In genomic region chr2:188975497-188976102, GRCh38 we compare ENCODE assay signal across 9 cellular contexts. TPM values are rescaled to one million over a fixed set of nuclear protein-coding genes. Genes with fewer than 3 reads are reported as not detected.
DNase-seq lines count a peak whose midpoint lies in the region; ATAC-seq and TF ChIP-seq lines count a peak whose summit lies in the region.
"Had no signal": no experiment of that assay in that cellular context is flagged by ENCODE, and none has a peak within 500 bp of the region (broad histone marks: within the 10 kb centered on the region; RNA-seq: fewer than 3 reads in every experiment).

No MANE protein-coding gene starts in this region.

- no peaks in the 10 kb centered on the region for H3K4me1 ChIP-seq in GM23338 (ENCODE audit: insufficient read depth)

- H3K27ac Mint-ChIP-seq in GM23338 (no peak overlapping the region), brain (peak overlapping the region in 3 of 5 experiments; percentile 46 to 96 (median 65))

- H3K4me1 Mint-ChIP-seq in GM23338 (peaks cover 5% of the 10 kb centered on the region; the same call in 2 of the 3 replicates), brain (peaks cover 19% of the 10 kb centered on the region)

- no peak overlapping the region for H3K4me2 ChIP-seq in GM23338

- H3K9me2 ChIP-seq in GM23338 (ENCODE audit: insufficient read depth): no peaks in the 10 kb centered on the region

- H4K20me1 ChIP-seq in GM23338 (replicated peaks; ENCODE audit: insufficient read depth): no peaks in the 10 kb centered on the region

- no peaks in the 10 kb centered on the region for H3K9me3 Mint-ChIP-seq in GM23338
- H3K9me3 Mint-ChIP-seq in brain: peaks cover 0 to 3% (median 0%) of the 10 kb centered on the region in 5 experiments

- H3F3A ChIP-seq in GM23338 (replicated peaks; ENCODE audit: low read depth): no peaks in the 10 kb centered on the region

- no peak overlapping the region for H3K4me3 ChIP-seq in GM23338

- H3K27ac ChIP-seq in GM23338 (ENCODE audit: low read depth): no peak overlapping the region

- H3K36me3 ChIP-seq in GM23338 (ENCODE audit: insufficient read depth): no peaks in the 10 kb centered on the region

- no peaks in the 10 kb centered on the region for H3K79me2 ChIP-seq in GM23338 (replicated peaks; ENCODE audit: insufficient read depth)

- no peaks in the 10 kb centered on the region for H3K27me3 Mint-ChIP-seq in GM23338 (ENCODE audit: insufficient read depth, low read depth, poor library complexity)
- H3K27me3 Mint-ChIP-seq in brain: peaks cover 4% of the 10 kb centered on the region

- H3K27me3 ChIP-seq in GM23338 (ENCODE audit: insufficient read depth): no peaks in the 10 kb centered on the region

- H3K36me3 Mint-ChIP-seq in GM23338 (ENCODE audit: low read depth): no peaks in the 10 kb centered on the region
- H3K36me3 Mint-ChIP-seq in brain: peaks cover 3% of the 10 kb centered on the region

- H3K4me3 Mint-ChIP-seq in GM23338 (no peak overlapping the region), brain (peak overlapping the region in 3 of 5 experiments; percentile 76 to 94 (median 86))

- DNase-seq in GM23338 (ENCODE audit: low spot score) (peak; percentile 28), left lobe of liver (ENCODE audit: low spot score) (no peak), smooth muscle cell of the brain vasculature (ENCODE audit: low read depth, low spot score) (peak; percentile 83), NCI-H345 (lab: John Stamatoyannopoulos, UW) (no peak), medulla oblongata (ENCODE audit: extremely low spot score) (no peak)
- DNase-seq: NCI-H1417 had no signal

- H2AFZ ChIP-seq in GM23338: peak overlapping the region; percentile 49

- TF ChIP-seq CTCF in GM23338 (conservative IDR thresholded peaks at IDR 0.05; ENCODE audit: low read depth in 2 of 2) (no peak), brain (conservative IDR thresholded peaks at IDR 0.05) (no peak)

- ATAC-seq in GM23338: peak; percentile 89
- ATAC-seq in left lobe of liver: peak; percentile 49
- no peak for ATAC-seq in HG02759 (IDR thresholded peaks at IDR 0.05; ENCODE audit: unreplicated experiment)
- ATAC-seq in HG02870 (IDR thresholded peaks at IDR 0.05; ENCODE audit: unreplicated experiment): no peak

TF ChIP-seq in GM23338, 12 proteins besides CTCF, POLR2A, EP300 and RAD21 (continues in another document):
- TF ChIP-seq JUNB (IDR thresholded peaks at IDR 0.05; ENCODE audit: unreplicated experiment) (no peak), ZNF114 (CRISPR knock-in tag; IDR thresholded peaks at IDR 0.05) (no peak), CREB1 (CRISPR knock-in tag; IDR thresholded peaks at IDR 0.05; ENCODE audit: low read depth) (no peak), ZNF462 (CRISPR knock-in tag; IDR thresholded peaks at IDR 0.05) (no peak), ETS1 (IDR thresholded peaks at IDR 0.05) (no peak), EZH2 (IDR thresholded peaks at IDR 0.05; ENCODE audit: low read depth, unreplicated experiment) (no peak), POLR2AphosphoS5 (IDR thresholded peaks at IDR 0.05; ENCODE audit: low read depth) (no peak), NANOG (IDR thresholded peaks at IDR 0.05; ENCODE audit: borderline replicate concordance) (no peak), STAT1 (IDR thresholded peaks at IDR 0.05; ENCODE audit: unreplicated experiment) (no peak)
- TF ChIP-seq, protein P1, sequence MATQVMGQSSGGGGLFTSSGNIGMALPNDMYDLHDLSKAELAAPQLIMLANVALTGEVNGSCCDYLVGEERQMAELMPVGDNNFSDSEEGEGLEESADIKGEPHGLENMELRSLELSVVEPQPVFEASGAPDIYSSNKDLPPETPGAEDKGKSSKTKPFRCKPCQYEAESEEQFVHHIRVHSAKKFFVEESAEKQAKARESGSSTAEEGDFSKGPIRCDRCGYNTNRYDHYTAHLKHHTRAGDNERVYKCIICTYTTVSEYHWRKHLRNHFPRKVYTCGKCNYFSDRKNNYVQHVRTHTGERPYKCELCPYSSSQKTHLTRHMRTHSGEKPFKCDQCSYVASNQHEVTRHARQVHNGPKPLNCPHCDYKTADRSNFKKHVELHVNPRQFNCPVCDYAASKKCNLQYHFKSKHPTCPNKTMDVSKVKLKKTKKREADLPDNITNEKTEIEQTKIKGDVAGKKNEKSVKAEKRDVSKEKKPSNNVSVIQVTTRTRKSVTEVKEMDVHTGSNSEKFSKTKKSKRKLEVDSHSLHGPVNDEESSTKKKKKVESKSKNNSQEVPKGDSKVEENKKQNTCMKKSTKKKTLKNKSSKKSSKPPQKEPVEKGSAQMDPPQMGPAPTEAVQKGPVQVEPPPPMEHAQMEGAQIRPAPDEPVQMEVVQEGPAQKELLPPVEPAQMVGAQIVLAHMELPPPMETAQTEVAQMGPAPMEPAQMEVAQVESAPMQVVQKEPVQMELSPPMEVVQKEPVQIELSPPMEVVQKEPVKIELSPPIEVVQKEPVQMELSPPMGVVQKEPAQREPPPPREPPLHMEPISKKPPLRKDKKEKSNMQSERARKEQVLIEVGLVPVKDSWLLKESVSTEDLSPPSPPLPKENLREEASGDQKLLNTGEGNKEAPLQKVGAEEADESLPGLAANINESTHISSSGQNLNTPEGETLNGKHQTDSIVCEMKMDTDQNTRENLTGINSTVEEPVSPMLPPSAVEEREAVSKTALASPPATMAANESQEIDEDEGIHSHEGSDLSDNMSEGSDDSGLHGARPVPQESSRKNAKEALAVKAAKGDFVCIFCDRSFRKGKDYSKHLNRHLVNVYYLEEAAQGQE (IDR thresholded peaks at IDR 0.05; ENCODE audit: unreplicated experiment): no peak

RNA-seq across cellular contexts. Expression of gene COL3A1, which starts 1.4 kb away (rescaled TPM):
- 0.17 TPM in 1 of 2 replicates, not detected in the other for total RNA-seq in GM23338 (2014; rRNA removed; shearing (Covaris generic))
- polyA plus RNA-seq in GM23338 (2016; fragmentation: Nextera tagmentation; extraction: Ambion mirVana) (0.31 TPM in 2 replicates), brain (ENCODE audit: insufficient read depth, low read depth, low replicate concordance) (13.5 TPM)
- total RNA-seq in left lobe of liver: 21.6 TPM

Comparison
In these comparisons a context has a peak if more than half of its experiments do, and no peak if none do; other contexts are left out.
1. ATAC-seq: peak in GM23338 (single experiment) and left lobe of liver (single experiment); none in HG02759 (single experiment) and HG02870 (single experiment).
2. DNase-seq: peak in GM23338 (single experiment) and smooth muscle cell of the brain vasculature (single experiment); none in left lobe of liver (single experiment), NCI-H345 (single experiment) and medulla oblongata (single experiment).
3. RNA of gene COL3A1, which starts 1.4 kb away (total RNA-seq): 21.6 TPM in left lobe of liver (single experiment); 0.17 TPM in GM23338; every median in the first group is over 10 times any median in the second.